1 cellular context compared by ENCODE assay signal in genomic region chr12:53499261-53500118, GRCh38.
TF ChIP-seq lines count a peak whose summit lies in the region.

MAP3K12 (minus strand) TSS chr12:53499458; CDS start chr12:53487391, 12,067 bp downstream.

TF ChIP-seq in GM12878, 131 proteins besides CTCF, POLR2A, EP300 and RAD21 (continued from another document and continues in another):
- no peak for TF ChIP-seq BCLAF1 (IDR thresholded peaks at IDR 0.05)
- TF ChIP-seq HDAC6 (IDR thresholded peaks at IDR 0.05; ENCODE audit: unreplicated experiment) = no peak
- TF ChIP-seq TAF1 (IDR thresholded peaks at IDR 0.05; ENCODE audit: borderline replicate concordance, low read depth, low read length) = no peak
- TF ChIP-seq EGR1 (IDR thresholded peaks at IDR 0.05; ENCODE audit: borderline replicate concordance in 1 of 2, low read depth in 2 of 2, low read length in 2 of 2) = peak in 1 of 2 experiments; percentile 19; a peak in 1 of 3 replicates
- TF ChIP-seq ZSCAN29 (IDR thresholded peaks at IDR 0.05) = no peak
- no peak for TF ChIP-seq IRF3 (IDR thresholded peaks at IDR 0.05)
- TF ChIP-seq ZNF384 (IDR thresholded peaks at IDR 0.05; ENCODE audit: borderline replicate concordance, low read depth, low read length) = no peak
- TF ChIP-seq ZBTB40 (IDR thresholded peaks at IDR 0.05; ENCODE audit: borderline replicate concordance) = no peak
- TF ChIP-seq CHD2 (IDR thresholded peaks at IDR 0.05; ENCODE audit: borderline replicate concordance, low read depth, low read length) = no peak
- TF ChIP-seq CBX5 (IDR thresholded peaks at IDR 0.05; ENCODE audit: low read depth) = no peak
- no peak for TF ChIP-seq CHD1 (IDR thresholded peaks at IDR 0.05; ENCODE audit: low read depth, low read length)
- no peak for TF ChIP-seq PBX3 (IDR thresholded peaks at IDR 0.05; ENCODE audit: insufficient replicate concordance, low read depth, low read length)
- no peak for TF ChIP-seq SUPT20H (IDR thresholded peaks at IDR 0.05; ENCODE audit: borderline replicate concordance, control insufficient read depth, low read depth, low read length)
- TF ChIP-seq BHLHE40 (IDR thresholded peaks at IDR 0.05; ENCODE audit: borderline replicate concordance in 1 of 2, low read depth in 2 of 2, low read length in 1 of 2) = peak in 1 of 2 experiments; percentile 44; a peak in 2 of 4 replicates
- no peak for TF ChIP-seq CREM (IDR thresholded peaks at IDR 0.05; ENCODE audit: low read depth)
- TF ChIP-seq IKZF2 (IDR thresholded peaks at IDR 0.05) = 0 out of 4 replicates have a peak, but pooled peaks of 1 of the 2 experiments have one; percentile 23
- TF ChIP-seq SKIL (IDR thresholded peaks at IDR 0.05; ENCODE audit: low read depth, poor library complexity, severe bottlenecking) = no peak
- no peak for TF ChIP-seq LARP7 (IDR thresholded peaks at IDR 0.05)
- TF ChIP-seq ZNF592 (IDR thresholded peaks at IDR 0.05) = no peak
- peak; percentile 15; the same call in 1 of the 2 replicates for TF ChIP-seq BACH1 (IDR thresholded peaks at IDR 0.05; ENCODE audit: borderline replicate concordance)
- TF ChIP-seq ZBTB33 (IDR thresholded peaks at IDR 0.05) = no peak
- TF ChIP-seq MYB (IDR thresholded peaks at IDR 0.05; ENCODE audit: borderline replicate concordance, low read depth, low read length) = no peak
- TF ChIP-seq POU2F2 (IDR thresholded peaks at IDR 0.05; ENCODE audit: borderline replicate concordance, low read depth, low read length) = no peak
- no peak for TF ChIP-seq ZBTB11 (CRISPR knock-in tag; IDR thresholded peaks at IDR 0.05)
- no peak for TF ChIP-seq MEF2B (IDR thresholded peaks at IDR 0.05; ENCODE audit: partially characterized antibody, poor library complexity, severe bottlenecking)
- 0 out of 2 replicates have a peak, but pooled peaks have one; percentile 12 for TF ChIP-seq CREB1 (IDR thresholded peaks at IDR 0.05; ENCODE audit: low read depth)
- TF ChIP-seq GABPA (IDR thresholded peaks at IDR 0.05; ENCODE audit: low read depth) = no peak
- no peak for TF ChIP-seq KDM1A (IDR thresholded peaks at IDR 0.05; ENCODE audit: borderline replicate concordance)
- TF ChIP-seq MXI1 (IDR thresholded peaks at IDR 0.05; ENCODE audit: low read depth, low read length) = no peak
- no peak for TF ChIP-seq ZNF24 (IDR thresholded peaks at IDR 0.05)
- no peak for TF ChIP-seq FOS (IDR thresholded peaks at IDR 0.05; ENCODE audit: borderline replicate concordance, extremely low read depth, insufficient read length)
- TF ChIP-seq POLR2AphosphoS2 (IDR thresholded peaks at IDR 0.05; ENCODE audit: low read depth, low read length) = no peak
